ENCODE assay signal across 8 cellular contexts in genomic region chr3:197627160-197627771, GRCh38.
DNase-seq lines count a peak whose midpoint lies in the region; ATAC-seq, FAIRE-seq and TF ChIP-seq lines count a peak whose summit lies in the region.
"Not testable (repeated sequence)": the region's sequence is repeated elsewhere in the genome, so short reads cannot be mapped to it uniquely, and the experiment has no call there.

No MANE protein-coding gene starts in this region.

- H3K9me1 ChIP-seq in K562 (ENCODE audit: control insufficient read depth, insufficient read depth, low read length), result not testable (repeated sequence)

- not testable (repeated sequence) for H3K36me3 Mint-ChIP-seq in naive thymus-derived CD8-positive, alpha-beta T cell

- CTCF ChIA-PET in SK-N-SH (lab: Yijun Ruan, JAX), result not testable (repeated sequence)
- CTCF ChIA-PET in K562 (lab: Yijun Ruan, JAX; ENCODE audit: low intra/inter-chr PET ratio), result interaction anchor here (0.7 kb wide), 1 partner anchor 333 kb away, joined by 3 read pairs; no protein-coding TSS in a partner anchor

- not testable (repeated sequence) for TF ChIP-seq RAD21 in SK-N-SH (IDR thresholded peaks at IDR 0.05; ENCODE audit: low read length); K562 (CRISPR knock-in tag; conservative IDR thresholded peaks at IDR 0.05 in 1 of 2, IDR thresholded peaks at IDR 0.05 in 1 of 2)

- H3K27me3 Mint-ChIP-seq in naive thymus-derived CD8-positive, alpha-beta T cell, result not testable (repeated sequence)

- H3K4me1 ChIP-seq in SK-N-SH (ENCODE audit: control insufficient read depth in 1 of 2, insufficient read depth in 2 of 2, low read depth in 1 of 2, low read length in 1 of 2); K562 (replicated peaks in 1 of 2; ENCODE audit: control insufficient read depth in 2 of 2, insufficient read depth in 2 of 2, low read length in 2 of 2); testis: not testable (repeated sequence)
- H3K4me1 ChIP-seq in heart left ventricle, result peaks cover 0 to 11% (median 2%) of the 10 kb centered on the region in 12 donors

- no CpG with 5 or more reads among the region's 67 CpGs for WGBS in SK-N-SH (ENCODE audit: low lambda C conversion rate)
- under 1% methylated on average over 20 of the region's 67 CpGs for WGBS in K562 (ENCODE audit: insufficient coverage, low coverage, missing lambda C conversion rate)
- 1% methylated on average over 18 to 28 of the region's 67 CpGs; no CpG with 5 or more reads in 2 of the 4 donors for WGBS in heart left ventricle, 4 donors
- 0% methylated on average over 1 of the region's 67 CpGs; no CpG with 5 or more reads in 1 of the 2 donors for WGBS in testis, 2 donors

- H3K36me3 ChIP-seq in GM06990 (ENCODE audit: control insufficient read depth, insufficient read depth, low read length); SK-N-SH (replicated peaks in 1 of 2; ENCODE audit: control insufficient read depth in 1 of 2, insufficient read depth in 2 of 2, low read length in 1 of 2); K562 (ENCODE audit: control insufficient read depth, insufficient read depth, low read length); heart left ventricle; testis (ENCODE audit: low read depth, missing control alignments): not testable (repeated sequence)

- H3K4me3 Mint-ChIP-seq in naive thymus-derived CD8-positive, alpha-beta T cell, result peak overlapping the region; percentile 61 to 86 (median 83)

- H3K9me3 ChIP-seq in SK-N-SH; K562 (replicated peaks; ENCODE audit: control insufficient read depth, insufficient read depth, low read depth, low read length); heart left ventricle; testis: not testable (repeated sequence)

- not testable (repeated sequence) for H2AFZ ChIP-seq in SK-N-SH (ENCODE audit: low read depth)
- H2AFZ ChIP-seq in K562 (ENCODE audit: low read depth, low read length), result 0 out of 2 replicates have a peak overlapping the region, but pooled peaks have one; percentile 76

- not testable (repeated sequence) for TF ChIP-seq EP300 in SK-N-SH (IDR thresholded peaks at IDR 0.05; ENCODE audit: borderline replicate concordance in 1 of 2, low read depth in 1 of 2, low read length in 1 of 2); K562 (IDR thresholded peaks at IDR 0.05; ENCODE audit: low read length)

- H3K79me2 ChIP-seq in SK-N-SH (ENCODE audit: insufficient read depth), result peaks cover 25% of the 10 kb centered on the region
- peaks cover 24% of the 10 kb centered on the region for H3K79me2 ChIP-seq in K562 (ENCODE audit: control insufficient read depth, insufficient read depth, low read length)

- TF ChIP-seq CTCF in GM06990 (IDR thresholded peaks at IDR 0.05; ENCODE audit: insufficient read depth, low read length, poor library complexity, severe bottlenecking); SK-N-SH (IDR thresholded peaks at IDR 0.05); K562 (IDR thresholded peaks at IDR 0.05 in 2 of 3, conservative IDR thresholded peaks at IDR 0.05 in 1 of 3; ENCODE audit: insufficient read depth in 2 of 3, low read depth in 1 of 3, low read length in 3 of 3); heart left ventricle (IDR thresholded peaks at IDR 0.05); testis (IDR thresholded peaks at IDR 0.05): not testable (repeated sequence)

- in situ Hi-C loops in K562 (cut with MboI), result loop anchor here (10.0 kb wide), 1 partner anchor 1772 kb away; no protein-coding TSS in a partner anchor

- H3F3A ChIP-seq in SK-N-SH (replicated peaks; ENCODE audit: insufficient read depth), result not testable (repeated sequence)

- peak overlapping the region in 7 of 10 donors; percentile 29 to 91 (median 48) for H3K27ac Mint-ChIP-seq in naive thymus-derived CD8-positive, alpha-beta T cell

- FAIRE-seq in K562 (lab: Jason Lieb, UNC), result not testable (repeated sequence)

- H3K27me3 ChIP-seq in GM06990 (replicated peaks; ENCODE audit: control insufficient read depth, insufficient read depth, low read length); SK-N-SH (ENCODE audit: insufficient read depth); K562 (ENCODE audit: control insufficient read depth in 2 of 2, insufficient read depth in 2 of 2, low read length in 2 of 2); heart left ventricle; testis: not testable (repeated sequence)

- BruUV-seq in K562 (replicated peaks; lab: Mats Ljungman, UMichigan), result not testable (repeated sequence)

- not testable (repeated sequence) for H3K9me3 Mint-ChIP-seq in naive thymus-derived CD8-positive, alpha-beta T cell

- not testable (repeated sequence) for H3K9me2 ChIP-seq in SK-N-SH

- not testable (repeated sequence) for DNase-seq in GM06990 (ENCODE audit: extremely low read depth, insufficient read length); SK-N-SH; K562 (ENCODE audit: extremely low read depth in 1 of 4, low spot score in 3 of 4)
- peak in 3 of 5 donors; percentile 45 to 81 (median 57) for DNase-seq in heart left ventricle
- peak in 1 of 10 donors; percentile 27 for DNase-seq in naive thymus-derived CD8-positive, alpha-beta T cell
- DNase-seq in testis, result peak; percentile 36

- peak overlapping the region in 1 of 2 experiments; percentile 43; a peak in 1 of 4 replicates for H3K27ac ChIP-seq in SK-N-SH (ENCODE audit: low read depth in 2 of 2, low read length in 1 of 2)
- H3K27ac ChIP-seq in K562 (ENCODE audit: extremely low read depth, low read depth, low read length), result peak overlapping the region; percentile 75; the same call in 2 of the 3 replicates
- H3K27ac ChIP-seq in heart left ventricle, result peak overlapping the region in 10 of 12 donors; percentile 71 to 94 (median 90)
- H3K27ac ChIP-seq in testis, result peak overlapping the region; percentile 84 to 88

- not testable (repeated sequence) for H4K20me1 ChIP-seq in SK-N-SH (ENCODE audit: insufficient read depth); K562 (replicated peaks; ENCODE audit: control insufficient read depth, insufficient read depth, low read length)

- peak overlapping the region; percentile 74; the same call in 1 of the 2 replicates for H3K4me2 ChIP-seq in SK-N-SH
- peak overlapping the region; percentile 68 for H3K4me2 ChIP-seq in K562 (ENCODE audit: insufficient read depth, low read length)

- ATAC-seq in GM21717 (IDR thresholded peaks at IDR 0.05; ENCODE audit: unreplicated experiment) (peak; percentile 50), HG03196 (IDR thresholded peaks at IDR 0.05; ENCODE audit: unreplicated experiment) (peak; percentile 48), K562 (peak; percentile 92), heart left ventricle (peak; percentile 52 to 94 (median 85))
- ATAC-seq in naive thymus-derived CD8-positive, alpha-beta T cell, result peak; percentile 48 to 57

- not testable (repeated sequence) for TF ChIP-seq POLR2A in K562 (conservative IDR thresholded peaks at IDR 0.05); heart left ventricle (IDR thresholded peaks at IDR 0.05); testis (IDR thresholded peaks at IDR 0.05)

- intact Hi-C loops in K562 (cut with micrococcal nuclease); heart left ventricle (cut with DNase I); testis (cut with DNase I; ENCODE audit: low total_unique reads): not testable (repeated sequence)

- POLR2A ChIA-PET in SK-N-SH (lab: Yijun Ruan, JAX); naive thymus-derived CD8-positive, alpha-beta T cell (lab: Charles Lee): not testable (repeated sequence)
- POLR2A ChIA-PET in K562 (lab: Yijun Ruan, JAX), result interaction anchor here (0.6 kb wide), 1 partner anchor 597 kb away, joined by 3 read pairs; no protein-coding TSS in a partner anchor

- not testable (repeated sequence) for H3K4me1 Mint-ChIP-seq in naive thymus-derived CD8-positive, alpha-beta T cell

- peak overlapping the region; percentile 82 for H3K9ac ChIP-seq in SK-N-SH
- peak overlapping the region; percentile 80 to 95; a peak in 3 of 4 replicates for H3K9ac ChIP-seq in K562 (ENCODE audit: insufficient read depth in 1 of 2, low read depth in 2 of 2, low read length in 2 of 2)

- H3K4me3 ChIP-seq in GM06990 (replicated peaks; ENCODE audit: low read depth, low read length) (peak overlapping the region; percentile 67), SK-N-SH (ENCODE audit: low read depth in 2 of 2, low read length in 1 of 2) (peak overlapping the region; percentile 64 to 74), K562 (peak overlapping the region; percentile 60), heart left ventricle (peak overlapping the region; percentile 35 to 90 (median 74)), testis (peak overlapping the region; percentile 79 to 85)

TF ChIP-seq in K562, 482 proteins besides CTCF, POLR2A, EP300 and RAD21:
- peak; percentile 12; the same call in 1 of the 2 replicates for TF ChIP-seq ZBTB7A (IDR thresholded peaks at IDR 0.05; ENCODE audit: borderline replicate concordance, control insufficient read depth, low read depth, low read length)
